1 cellular context compared by ENCODE assay signal in the genomic region with DNA sequence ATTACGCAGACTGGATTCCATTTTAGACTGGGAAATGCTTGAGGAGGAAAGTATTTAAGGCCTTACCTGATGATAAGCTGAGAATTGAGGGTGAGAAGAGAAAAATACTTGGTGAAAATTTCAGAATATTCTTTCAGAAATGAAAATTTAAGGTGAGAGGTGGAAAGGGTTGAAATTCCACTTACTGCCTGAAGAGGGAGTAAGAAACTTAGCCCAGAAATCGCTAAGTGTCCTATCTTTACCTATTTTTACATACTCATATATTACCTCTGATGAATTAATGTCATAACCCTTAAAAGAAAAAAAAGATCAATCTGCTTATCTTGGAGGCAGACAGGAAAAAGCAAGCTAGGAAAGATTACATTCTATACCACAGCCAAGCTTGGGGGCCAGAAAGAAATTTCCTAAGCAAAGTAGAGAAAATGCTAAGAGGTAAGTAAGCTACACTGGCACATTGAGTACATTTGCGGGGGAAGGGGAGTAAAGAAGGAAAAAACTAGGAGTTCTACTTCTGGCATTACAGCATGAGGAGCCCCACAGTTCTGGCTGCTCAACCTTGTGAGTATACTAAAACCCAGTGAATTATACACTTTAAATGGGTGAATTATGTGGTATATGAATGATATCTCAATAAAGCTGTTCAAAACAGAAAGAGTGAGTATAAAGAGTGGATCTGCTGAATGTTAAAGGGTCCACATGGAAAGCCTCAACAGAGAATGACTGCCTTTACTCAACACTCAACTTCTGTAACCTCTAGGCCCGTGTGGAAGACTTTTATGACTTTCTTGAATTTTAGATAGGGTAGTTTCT.
TF ChIP-seq lines count a peak whose summit lies in the region.

No MANE protein-coding gene starts in this region.

TF ChIP-seq in H1, 55 proteins besides CTCF, POLR2A, EP300 and RAD21:
- TF ChIP-seq NANOG (IDR thresholded peaks at IDR 0.05; ENCODE audit: insufficient read depth, low read depth, low read length, poor library complexity, severe bottlenecking) (no peak), POU5F1 (IDR thresholded peaks at IDR 0.05; ENCODE audit: low read depth, low read length) (no peak), RNF2 (IDR thresholded peaks at IDR 0.05; ENCODE audit: borderline replicate concordance, low read depth, low read length, missing control alignments, poor library complexity, severe bottlenecking) (no peak), SIN3A (conservative IDR thresholded peaks at IDR 0.05 in 1 of 2, IDR thresholded peaks at IDR 0.05 in 1 of 2; ENCODE audit: low read depth in 1 of 2, low read length in 2 of 2) (no peak), CTBP2 (IDR thresholded peaks at IDR 0.05; ENCODE audit: borderline replicate concordance, insufficient read depth, insufficient read length, low read length) (no peak), JUN (IDR thresholded peaks at IDR 0.05; ENCODE audit: low read depth, low read length) (no peak), CHD1 (IDR thresholded peaks at IDR 0.05; ENCODE audit: low read depth, low read length) (no peak), FOSL1 (IDR thresholded peaks at IDR 0.05; ENCODE audit: insufficient read depth, low read depth, low read length) (no peak), TCF12 (IDR thresholded peaks at IDR 0.05; ENCODE audit: low read depth, low read length) (no peak), BACH1 (IDR thresholded peaks at IDR 0.05; ENCODE audit: low read length) (no peak), EGR1 (IDR thresholded peaks at IDR 0.05; ENCODE audit: borderline replicate concordance, low read depth, low read length) (no peak), RFX5 (IDR thresholded peaks at IDR 0.05; ENCODE audit: borderline replicate concordance, low read depth, low read length) (no peak)
- TF ChIP-seq, protein P1, sequence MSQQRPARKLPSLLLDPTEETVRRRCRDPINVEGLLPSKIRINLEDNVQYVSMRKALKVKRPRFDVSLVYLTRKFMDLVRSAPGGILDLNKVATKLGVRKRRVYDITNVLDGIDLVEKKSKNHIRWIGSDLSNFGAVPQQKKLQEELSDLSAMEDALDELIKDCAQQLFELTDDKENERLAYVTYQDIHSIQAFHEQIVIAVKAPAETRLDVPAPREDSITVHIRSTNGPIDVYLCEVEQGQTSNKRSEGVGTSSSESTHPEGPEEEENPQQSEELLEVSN (IDR thresholded peaks at IDR 0.05), result no peak
TF ChIP-seq in H1: peak in this region for 0.
